11 cellular contexts compared by ENCODE assay signal in genomic region chr1:56189946-56190920, GRCh38.
DNase-seq lines count a peak whose midpoint lies in the region; ATAC-seq and TF ChIP-seq lines count a peak whose summit lies in the region.
"Had no signal": no experiment of that assay in that cellular context is flagged by ENCODE, and none has a peak within 500 bp of the region (broad histone marks: within the 10 kb centered on the region; RNA-seq: fewer than 3 reads in every experiment).

No MANE protein-coding gene starts in this region.

- H3K27ac Mint-ChIP-seq in activated naive CD4-positive, alpha-beta T cell treated with anti-CD3 and anti-CD28 coated beads for 36 hours, result no peak overlapping the region

- H3K9me3 ChIP-seq in SK-N-SH, result no peaks in the 10 kb centered on the region
- no peaks in the 10 kb centered on the region for H3K9me3 ChIP-seq in transverse colon

- H3K27me3 ChIP-seq in SK-N-SH (ENCODE audit: insufficient read depth), result no peaks in the 10 kb centered on the region
- no peaks in the 10 kb centered on the region for H3K27me3 ChIP-seq in transverse colon

- peak; percentile 40; the same call in 1 of the 2 replicates for TF ChIP-seq RAD21 in SK-N-SH (IDR thresholded peaks at IDR 0.05; ENCODE audit: low read length)

- peak overlapping the region in 1 of 2 experiments; percentile 53; a peak in 1 of 4 replicates for H3K27ac ChIP-seq in SK-N-SH (ENCODE audit: low read depth in 2 of 2, low read length in 1 of 2)
- H3K27ac ChIP-seq in transverse colon, result no peak overlapping the region
- H3K27ac ChIP-seq: epithelial cell of prostate had no signal

- no peaks in the 10 kb centered on the region for H3K27me3 Mint-ChIP-seq in activated naive CD4-positive, alpha-beta T cell treated with anti-CD3 and anti-CD28 coated beads for 36 hours (ENCODE audit: low read depth)

- peaks cover 0 to 32% of the 10 kb centered on the region in 2 experiments; a peak in 2 of 4 replicates for H3K4me1 ChIP-seq in SK-N-SH (ENCODE audit: control insufficient read depth in 1 of 2, insufficient read depth in 2 of 2, low read depth in 1 of 2, low read length in 1 of 2)
- peaks cover 0 to 8% (median 0%) of the 10 kb centered on the region in 4 donors for H3K4me1 ChIP-seq in transverse colon

- WGBS in SK-N-SH (ENCODE audit: low lambda C conversion rate), result 85% methylated on average over 11 of the region's 11 CpGs
- WGBS in transverse colon (ENCODE audit: low coverage in 1 of 2), 2 donors, result 79 to 81% methylated on average over 7 to 11 of the region's 11 CpGs

- no peak for TF ChIP-seq POLR2A in transverse colon (IDR thresholded peaks at IDR 0.05)

- no peak overlapping the region for H3K4me3 ChIP-seq in SK-N-SH (ENCODE audit: low read depth in 2 of 2, low read length in 1 of 2)
- H3K4me3 ChIP-seq in transverse colon, result no peak overlapping the region

- no peak overlapping the region for H3K4me2 ChIP-seq in SK-N-SH

- ATAC-seq in sciatic nerve, result peak; percentile 22
- ATAC-seq: activated T-cell treated with anti-CD3 and anti-CD28 coated beads, Interleukin-2, amount 50 U/mL, for 4 hours had no signal

- no peaks in the 10 kb centered on the region for H3K4me1 Mint-ChIP-seq in activated naive CD4-positive, alpha-beta T cell treated with anti-CD3 and anti-CD28 coated beads for 36 hours (ENCODE audit: low read depth)

- no peaks in the 10 kb centered on the region for H3K9me3 Mint-ChIP-seq in activated naive CD4-positive, alpha-beta T cell treated with anti-CD3 and anti-CD28 coated beads for 36 hours
- H3K9me3 Mint-ChIP-seq: activated T-cell treated with anti-CD3 and anti-CD28 coated beads, Interleukin-2, amount 50 U/mL, for 4 hours had no signal

- no peak overlapping the region for H3K9ac ChIP-seq in SK-N-SH

- no peak overlapping the region for H2AFZ ChIP-seq in SK-N-SH (ENCODE audit: low read depth)

- H3K9me2 ChIP-seq in SK-N-SH, result no peaks in the 10 kb centered on the region

- intact Hi-C loops in sciatic nerve (cut with DNase I), result no loop called here
- intact Hi-C loops in activated naive CD4-positive, alpha-beta T cell treated with anti-CD3 and anti-CD28 coated beads for 36 hours (cut with micrococcal nuclease), result no loop called here
- intact Hi-C loops in transverse colon (cut with DNase I; ENCODE audit: low total_unique reads), result loop anchor here (10.0 kb wide), 1 partner anchor 385 kb away; the partner anchor contains the start of gene PLPP3

- H3K36me3 ChIP-seq in SK-N-SH (replicated peaks in 1 of 2; ENCODE audit: control insufficient read depth in 1 of 2, insufficient read depth in 2 of 2, low read length in 1 of 2) (no peaks in the 10 kb centered on the region), transverse colon (no peaks in the 10 kb centered on the region)

- in situ Hi-C loops in transverse colon (cut with MboI; ENCODE audit: low pct_ligation_motif_present in 1 of 4, low pct_unique_long_range_greater_than_20kb in 1 of 4, low sequenced_read_pairs in 3 of 4), result no loop called here

- H3K79me2 ChIP-seq in SK-N-SH (ENCODE audit: insufficient read depth), result no peaks in the 10 kb centered on the region

- POLR2A ChIA-PET in SK-N-SH (lab: Yijun Ruan, JAX), result no interaction called here

- no peak for TF ChIP-seq EP300 in SK-N-SH (IDR thresholded peaks at IDR 0.05; ENCODE audit: borderline replicate concordance in 1 of 2, low read depth in 1 of 2, low read length in 1 of 2)
- TF ChIP-seq EP300 in transverse colon (IDR thresholded peaks at IDR 0.05; ENCODE audit: low read depth), result no peak

- H3K36me3 Mint-ChIP-seq in activated naive CD4-positive, alpha-beta T cell treated with anti-CD3 and anti-CD28 coated beads for 36 hours (ENCODE audit: low read depth), result no peaks in the 10 kb centered on the region

- no peak overlapping the region for H3K4me3 Mint-ChIP-seq in activated naive CD4-positive, alpha-beta T cell treated with anti-CD3 and anti-CD28 coated beads for 36 hours
- H3K4me3 Mint-ChIP-seq: activated T-cell treated with anti-CD3 and anti-CD28 coated beads, Interleukin-2, amount 50 U/mL, for 4 hours had no signal

- CTCF ChIA-PET in SK-N-SH (lab: Yijun Ruan, JAX), result interaction anchor here (0.6 to 1.2 kb wide), 2 partner anchors 9 to 387 kb away, joined by 3 to 4 read pairs; no protein-coding TSS in a partner anchor
- CTCF ChIA-PET in activated naive CD4-positive, alpha-beta T cell treated with anti-CD3 and anti-CD28 coated beads for 36 hours (lab: Charles Lee), result no interaction called here

- DNase-seq in DMS 273 (lab: John Stamatoyannopoulos, UW; ENCODE audit: unreplicated experiment) (peak; percentile 13), DMS 273 treated with DMSO at 0.1 percent for 48 hours (lab: John Stamatoyannopoulos, UW) (no peak), SK-N-SH (no peak), globus pallidus (ENCODE audit: low spot score) (peak; percentile 71), sciatic nerve (ENCODE audit: low spot score) (no peak), SHP77 treated with DMSO at 0.1 percent for 48 hours (lab: John Stamatoyannopoulos, UW) (no peak), transverse colon (no peak)
- no peak for DNase-seq in activated naive CD4-positive, alpha-beta T cell treated with anti-CD3 and anti-CD28 coated beads for 36 hours
- DNase-seq: 8988T; activated T-cell treated with anti-CD3 and anti-CD28 coated beads, Interleukin-2, amount 50 U/mL, for 4 hours had no signal

- H4K20me1 ChIP-seq in SK-N-SH (ENCODE audit: insufficient read depth), result no peaks in the 10 kb centered on the region

- TF ChIP-seq CTCF in SK-N-SH (IDR thresholded peaks at IDR 0.05) (peak; percentile 34; the same call in 1 of the 2 replicates), transverse colon (IDR thresholded peaks at IDR 0.05) (peak in 1 of 5 experiments; percentile 3)

- H3F3A ChIP-seq in SK-N-SH (replicated peaks; ENCODE audit: insufficient read depth), result no peaks in the 10 kb centered on the region

TF ChIP-seq in SK-N-SH, 30 proteins besides CTCF, POLR2A, EP300 and RAD21 (continues in another document):
- TF ChIP-seq JUND (IDR thresholded peaks at IDR 0.05), result no peak
- TF ChIP-seq USF2 (IDR thresholded peaks at IDR 0.05; ENCODE audit: borderline replicate concordance, low read depth, low read length), result no peak
- TF ChIP-seq FOXM1 (IDR thresholded peaks at IDR 0.05; ENCODE audit: low read depth), result no peak
- no peak for TF ChIP-seq ELF1 (IDR thresholded peaks at IDR 0.05)
- TF ChIP-seq CHD2 (IDR thresholded peaks at IDR 0.05; ENCODE audit: low read length, partially characterized antibody), result no peak
- TF ChIP-seq EZH2phosphoT487 (IDR thresholded peaks at IDR 0.05; ENCODE audit: borderline replicate concordance, low read depth), result no peak
- no peak for TF ChIP-seq FOSL2 (IDR thresholded peaks at IDR 0.05; ENCODE audit: borderline replicate concordance, low read depth)
- no peak for TF ChIP-seq YY1 (IDR thresholded peaks at IDR 0.05; ENCODE audit: low read depth)
- TF ChIP-seq FOXJ3 (CRISPR knock-in tag; IDR thresholded peaks at IDR 0.05), result no peak
- TF ChIP-seq, protein P1, sequence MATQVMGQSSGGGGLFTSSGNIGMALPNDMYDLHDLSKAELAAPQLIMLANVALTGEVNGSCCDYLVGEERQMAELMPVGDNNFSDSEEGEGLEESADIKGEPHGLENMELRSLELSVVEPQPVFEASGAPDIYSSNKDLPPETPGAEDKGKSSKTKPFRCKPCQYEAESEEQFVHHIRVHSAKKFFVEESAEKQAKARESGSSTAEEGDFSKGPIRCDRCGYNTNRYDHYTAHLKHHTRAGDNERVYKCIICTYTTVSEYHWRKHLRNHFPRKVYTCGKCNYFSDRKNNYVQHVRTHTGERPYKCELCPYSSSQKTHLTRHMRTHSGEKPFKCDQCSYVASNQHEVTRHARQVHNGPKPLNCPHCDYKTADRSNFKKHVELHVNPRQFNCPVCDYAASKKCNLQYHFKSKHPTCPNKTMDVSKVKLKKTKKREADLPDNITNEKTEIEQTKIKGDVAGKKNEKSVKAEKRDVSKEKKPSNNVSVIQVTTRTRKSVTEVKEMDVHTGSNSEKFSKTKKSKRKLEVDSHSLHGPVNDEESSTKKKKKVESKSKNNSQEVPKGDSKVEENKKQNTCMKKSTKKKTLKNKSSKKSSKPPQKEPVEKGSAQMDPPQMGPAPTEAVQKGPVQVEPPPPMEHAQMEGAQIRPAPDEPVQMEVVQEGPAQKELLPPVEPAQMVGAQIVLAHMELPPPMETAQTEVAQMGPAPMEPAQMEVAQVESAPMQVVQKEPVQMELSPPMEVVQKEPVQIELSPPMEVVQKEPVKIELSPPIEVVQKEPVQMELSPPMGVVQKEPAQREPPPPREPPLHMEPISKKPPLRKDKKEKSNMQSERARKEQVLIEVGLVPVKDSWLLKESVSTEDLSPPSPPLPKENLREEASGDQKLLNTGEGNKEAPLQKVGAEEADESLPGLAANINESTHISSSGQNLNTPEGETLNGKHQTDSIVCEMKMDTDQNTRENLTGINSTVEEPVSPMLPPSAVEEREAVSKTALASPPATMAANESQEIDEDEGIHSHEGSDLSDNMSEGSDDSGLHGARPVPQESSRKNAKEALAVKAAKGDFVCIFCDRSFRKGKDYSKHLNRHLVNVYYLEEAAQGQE (IDR thresholded peaks at IDR 0.05; ENCODE audit: low read depth, low read length), result no peak
- TF ChIP-seq USF1 (IDR thresholded peaks at IDR 0.05; ENCODE audit: borderline replicate concordance, low read depth), result no peak
- no peak for TF ChIP-seq RCOR1 (IDR thresholded peaks at IDR 0.05; ENCODE audit: low read length)
- TF ChIP-seq MEF2A (IDR thresholded peaks at IDR 0.05; ENCODE audit: borderline replicate concordance, low read depth), result no peak

Comparison
In these comparisons a context has a peak if more than half of its experiments do, and no peak if none do; other contexts are left out.
1. DNase-seq: peak in DMS 273 (single experiment) and globus pallidus (single experiment); none in DMS 273 treated with DMSO at 0.1 percent for 48 hours (single experiment), SK-N-SH (single experiment), sciatic nerve (single experiment), activated naive CD4-positive, alpha-beta T cell treated with anti-CD3 and anti-CD28 coated beads for 36 hours (single experiment), SHP77 treated with DMSO at 0.1 percent for 48 hours (single experiment) and transverse colon (single experiment).